Comparison of ENCODE assay signal across 24 cellular contexts in genomic region chr1:20078166-20078565, GRCh38. TPM values are rescaled to one million over a fixed set of nuclear protein-coding genes. Genes with fewer than 3 reads are reported as not detected.
DNase-seq lines count a peak whose midpoint lies in the region; ATAC-seq lines count a peak whose summit lies in the region.
"Had no signal": no experiment of that assay in that cellular context is flagged by ENCODE, and none has a peak within 500 bp of the region (broad histone marks: within the 10 kb centered on the region; RNA-seq: fewer than 3 reads in every experiment).

No MANE protein-coding gene starts in this region.

- no peaks in the 10 kb centered on the region for H3K36me3 Mint-ChIP-seq in activated T-helper 17 cell treated with anti-CD3 and anti-CD28 coated beads, Interleukin-2, amount 50 U/mL, for 72 hours (ENCODE audit: low read depth)
- H3K36me3 Mint-ChIP-seq: activated naive CD4-positive, alpha-beta T cell treated with anti-CD3 and anti-CD28 coated beads, Interleukin-2, amount 50 U/mL, for 24 hours; naive thymus-derived CD8-positive, alpha-beta T cell had no signal

- peak overlapping the region; percentile 68 for H3K27ac Mint-ChIP-seq in activated T-helper 17 cell treated with anti-CD3 and anti-CD28 coated beads, Interleukin-2, amount 50 U/mL, for 72 hours
- H3K27ac Mint-ChIP-seq: activated naive CD4-positive, alpha-beta T cell treated with anti-CD3 and anti-CD28 coated beads, Interleukin-2, amount 50 U/mL, for 24 hours had no signal

- H3K27me3 Mint-ChIP-seq in activated T-helper 17 cell treated with anti-CD3 and anti-CD28 coated beads, Interleukin-2, amount 50 U/mL, for 72 hours = peaks cover 41% of the 10 kb centered on the region

- no peaks in the 10 kb centered on the region for H3K9me3 Mint-ChIP-seq in activated T-helper 17 cell treated with anti-CD3 and anti-CD28 coated beads, Interleukin-2, amount 50 U/mL, for 72 hours
- H3K9me3 Mint-ChIP-seq: activated naive CD4-positive, alpha-beta T cell treated with anti-CD3 and anti-CD28 coated beads, Interleukin-2, amount 50 U/mL, for 24 hours had no signal

- no peak overlapping the region for H3K4me3 Mint-ChIP-seq in activated T-helper 17 cell treated with anti-CD3 and anti-CD28 coated beads, Interleukin-2, amount 50 U/mL, for 72 hours
- H3K4me3 Mint-ChIP-seq: activated naive CD4-positive, alpha-beta T cell treated with anti-CD3 and anti-CD28 coated beads, Interleukin-2, amount 50 U/mL, for 24 hours; naive thymus-derived CD8-positive, alpha-beta T cell had no signal

- H3K4me1 Mint-ChIP-seq in activated T-helper 17 cell treated with anti-CD3 and anti-CD28 coated beads, Interleukin-2, amount 50 U/mL, for 72 hours = peaks cover 12% of the 10 kb centered on the region

- peak; percentile 53 for ATAC-seq in HG03095 (IDR thresholded peaks at IDR 0.05; ENCODE audit: unreplicated experiment)
- peak; percentile 24 for ATAC-seq in activated T-helper 17 cell treated with anti-CD3 and anti-CD28 coated beads, Interleukin-2, amount 50 U/mL, for 72 hours (replicated peaks)
- ATAC-seq: body of pancreas; left ventricle myocardium superior; naive thymus-derived CD8-positive, alpha-beta T cell; upper lobe of right lung had no signal

- peak; percentile 14 for DNase-seq in DMS53 (lab: John Stamatoyannopoulos, UW)
- no peak for DNase-seq in DMS53 treated with DMSO at 0.1 percent for 48 hours (lab: John Stamatoyannopoulos, UW; ENCODE audit: unreplicated experiment)
- DNase-seq in GM19238 (ENCODE audit: insufficient read length, low spot score) = peak; percentile 18
- no peak for DNase-seq in activated CD8-positive, alpha-beta memory T cell treated with anti-CD3 and anti-CD28 coated beads for 24 hours
- DNase-seq in mesenteric fat pad (ENCODE audit: low spot score) = no peak
- DNase-seq in NCI-H774 (lab: John Stamatoyannopoulos, UW) = no peak
- DNase-seq: 8988T; activated CD4-positive, alpha-beta T cell treated with anti-CD3 and anti-CD28 coated beads for 4 hours; body of pancreas; cortex of kidney; DMS79; Kasumi-1; left ventricle myocardium superior; naive thymus-derived CD8-positive, alpha-beta T cell; NCI-H1417 treated with DMSO at 0.1 percent for 48 hours; NCI-H226; SHP77 treated with DMSO at 0.1 percent for 48 hours; stimulated activated naive CD4-positive, alpha-beta T cell treated with Interleukin-2 at 50 U/mL for 16 hours; T-helper 2 cell; upper lobe of right lung had no signal

RNA-seq across cellular contexts. Expression of gene PLA2G5, which starts 8.2 kb away (rescaled TPM):
- not detected for total RNA-seq in activated T-helper 17 cell treated with anti-CD3 and anti-CD28 coated beads, Interleukin-2, amount 50 U/mL, for 72 hours
- 5.5 TPM for total RNA-seq in mesenteric fat pad
- total RNA-seq: naive thymus-derived CD8-positive, alpha-beta T cell had no signal

RNA-seq across cellular contexts. Expression of gene PLA2G2D, which starts 41.2 kb away (rescaled TPM):
- total RNA-seq in activated T-helper 17 cell treated with anti-CD3 and anti-CD28 coated beads, Interleukin-2, amount 50 U/mL, for 72 hours = not detected
- not detected for total RNA-seq in mesenteric fat pad
- total RNA-seq: body of pancreas; left ventricle myocardium superior; naive thymus-derived CD8-positive, alpha-beta T cell; prostate gland; upper lobe of right lung had no signal

Comparison
In these comparisons a context has a peak if more than half of its experiments do, and no peak if none do; other contexts are left out.
1. DNase-seq: peak in DMS53 (single experiment) and GM19238 (single experiment); none in DMS53 treated with DMSO at 0.1 percent for 48 hours (single experiment), activated CD8-positive, alpha-beta memory T cell treated with anti-CD3 and anti-CD28 coated beads for 24 hours (single experiment), mesenteric fat pad (single experiment) and NCI-H774 (single experiment).